In genomic region chr15:71757741-71758530, GRCh38 we compare ENCODE assay signal across 21 cellular contexts. TPM values are rescaled to one million over a fixed set of nuclear protein-coding genes. Genes with fewer than 3 reads are reported as not detected.
A peak's percentile ranks its signal among the peaks of the same experiment; 100 is the strongest.
DNase-seq lines count a peak whose midpoint lies in the region; ATAC-seq and TF ChIP-seq lines count a peak whose summit lies in the region.
"Had no signal": no experiment of that assay in that cellular context is flagged by ENCODE, and none has a peak within 500 bp of the region (broad histone marks: within the 10 kb centered on the region; RNA-seq: fewer than 3 reads in every experiment).

No MANE protein-coding gene starts in this region.

- H4K12ac ChIP-seq in trophoblast cell (ENCODE audit: low read depth, low read length), result no peak overlapping the region

- no peaks in the 10 kb centered on the region; a peak in 1 of 22 replicates for H3K36me3 ChIP-seq in BLaER1 treated with 17β-estradiol and CSF1 and Interleukin-3, amounts not matched to agents 10 nM and 100 nM
- no peaks in the 10 kb centered on the region for H3K36me3 ChIP-seq in trophoblast cell (ENCODE audit: control insufficient read depth in 1 of 2, insufficient read depth in 2 of 2, low read length in 2 of 2)

- no peaks in the 10 kb centered on the region for H3K79me2 ChIP-seq in trophoblast cell (ENCODE audit: control insufficient read depth, insufficient read depth, low read length, poor library complexity)

- H3K27ac ChIP-seq in BLaER1 treated with 17β-estradiol and CSF1 and Interleukin-3, amounts not matched to agents 10 nM and 100 nM, result no peak overlapping the region
- H3K27ac ChIP-seq in VCaP, result peak overlapping the region; percentile 3
- H3K27ac ChIP-seq in trophoblast cell (ENCODE audit: low read depth, low read length), result no peak overlapping the region

- H3K18ac ChIP-seq in trophoblast cell (ENCODE audit: low read length), result no peak overlapping the region

- H3K23ac ChIP-seq in trophoblast cell (ENCODE audit: low read length), result no peak overlapping the region

- DNase-seq in kidney tubule cell (ENCODE audit: low spot score) (peak; percentile 95), trophoblast cell (peak; percentile 87 to 99), NCI-H2227 treated with DMSO at 0.1 percent for 48 hours (lab: John Stamatoyannopoulos, UW) (no peak), superior temporal gyrus (ENCODE audit: extremely low spot score) (no peak)
- DNase-seq: DMS79 treated with DMSO at 0.1 percent for 48 hours; H9; Kasumi-1; MG63; NCI-H1048; NCI-H1436; NCI-H2029 treated with DMSO at 0.1 percent for 48 hours; NCI-H2171 treated with DMSO at 0.1 percent for 48 hours; NCI-H748 treated with DMSO at 0.1 percent for 48 hours; NK-92 treated with Interleukin-12 subunit alpha and Interleukin-12 subunit beta, amount 100 ng/mL, for 24 hours; SHP77 treated with DMSO at 0.1 percent for 48 hours; SK-N-SH had no signal

- no peak overlapping the region for H4K8ac ChIP-seq in trophoblast cell (ENCODE audit: low read depth, low read length)

- no CpG with 5 or more reads among the region's 13 CpGs for WGBS in trophoblast cell (ENCODE audit: extremely low coverage, insufficient coverage, insufficient read length)

- H3K4me1 ChIP-seq in BLaER1 treated with 17β-estradiol and CSF1 and Interleukin-3, amounts not matched to agents 10 nM and 100 nM, result peaks cover 5 to 20% (median 12%) of the 10 kb centered on the region in 10 experiments
- H3K4me1 ChIP-seq in trophoblast cell (ENCODE audit: control insufficient read depth in 1 of 2, insufficient read depth in 2 of 2, low read length in 2 of 2), result peaks cover 5 to 7% of the 10 kb centered on the region in 2 experiments

- TF ChIP-seq CTCF in VCaP (conservative IDR thresholded peaks at IDR 0.05), result no peak

- no peaks in the 10 kb centered on the region for H4K20me1 ChIP-seq in BLaER1 treated with 17β-estradiol and CSF1 and Interleukin-3, amounts not matched to agents 10 nM and 100 nM

- no peak overlapping the region for H4K91ac ChIP-seq in trophoblast cell (ENCODE audit: low read depth, low read length)

- peaks cover 6% of the 10 kb centered on the region for H3K79me1 ChIP-seq in trophoblast cell (ENCODE audit: low read length)

- ATAC-seq in GM19395 (IDR thresholded peaks at IDR 0.05; ENCODE audit: unreplicated experiment) (no peak), GM18867 (IDR thresholded peaks at IDR 0.05; ENCODE audit: unreplicated experiment) (no peak)

- peaks cover 18 to 34% (median 29%) of the 10 kb centered on the region in 11 experiments for H3K9me3 ChIP-seq in BLaER1 treated with 17β-estradiol and CSF1 and Interleukin-3, amounts not matched to agents 10 nM and 100 nM (replicated peaks in 1 of 11)
- no peaks in the 10 kb centered on the region for H3K9me3 ChIP-seq in trophoblast cell (ENCODE audit: insufficient read depth, low read depth, low read length)

- no peak overlapping the region for H2BK5ac ChIP-seq in trophoblast cell (ENCODE audit: low read depth, low read length, poor library complexity)

- H3K27me3 ChIP-seq in BLaER1 treated with 17β-estradiol and CSF1 and Interleukin-3, amounts not matched to agents 10 nM and 100 nM, result no peaks in the 10 kb centered on the region
- H3K27me3 ChIP-seq in trophoblast cell (ENCODE audit: insufficient read depth, low read length), result no peaks in the 10 kb centered on the region
- H3K27me3 ChIP-seq: MG63 had no signal

- H3K4me2 ChIP-seq in BLaER1 treated with 17β-estradiol and CSF1 and Interleukin-3, amounts not matched to agents 10 nM and 100 nM, result peak overlapping the region in 8 of 11 experiments; percentile 11 to 64 (median 24); a peak in 12 of 22 replicates
- H3K4me2 ChIP-seq in trophoblast cell (ENCODE audit: low read length), result no peak overlapping the region
- H3K4me2 ChIP-seq: SK-N-SH had no signal

- H2AFZ ChIP-seq in trophoblast cell (ENCODE audit: insufficient read depth, low read length, poor library complexity), result no peak overlapping the region

- no peak overlapping the region for H3K9ac ChIP-seq in BLaER1 treated with 17β-estradiol and CSF1 and Interleukin-3, amounts not matched to agents 10 nM and 100 nM
- H3K9ac ChIP-seq in trophoblast cell (ENCODE audit: low read length), result no peak overlapping the region
- H3K9ac ChIP-seq: SK-N-SH had no signal

- H3K4ac ChIP-seq in trophoblast cell (ENCODE audit: low read depth, low read length), result no peak overlapping the region

- no peak overlapping the region for H2AK5ac ChIP-seq in trophoblast cell (ENCODE audit: low read length)

- H3K14ac ChIP-seq in trophoblast cell (ENCODE audit: low read length), result no peak overlapping the region

- no peak overlapping the region for H2BK12ac ChIP-seq in trophoblast cell (ENCODE audit: low read length)

- H3K4me3 ChIP-seq in BLaER1 treated with 17β-estradiol and CSF1 and Interleukin-3, amounts not matched to agents 10 nM and 100 nM, result no peak overlapping the region
- no peak overlapping the region for H3K4me3 ChIP-seq in trophoblast cell (ENCODE audit: low read depth, low read length)
- H3K4me3 ChIP-seq: MG63 had no signal

- no peak overlapping the region for H2BK120ac ChIP-seq in trophoblast cell (ENCODE audit: insufficient read depth, low read length, poor library complexity)

RNA-seq across cellular contexts. Expression of gene NR2E3, which starts 52.4 kb away (rescaled TPM):
- polyA plus RNA-seq in trophoblast cell (2013), result 0.12 and 0.14 TPM in 2 replicates
- polyA plus RNA-seq: CD14-positive monocyte had no signal

Comparison
In these comparisons a context has a peak if more than half of its experiments do, and no peak if none do; other contexts are left out.
1. DNase-seq: peak in kidney tubule cell (single experiment) and trophoblast cell (2 of 2); none in NCI-H2227 treated with DMSO at 0.1 percent for 48 hours (single experiment) and superior temporal gyrus (single experiment).